In the genomic region with DNA sequence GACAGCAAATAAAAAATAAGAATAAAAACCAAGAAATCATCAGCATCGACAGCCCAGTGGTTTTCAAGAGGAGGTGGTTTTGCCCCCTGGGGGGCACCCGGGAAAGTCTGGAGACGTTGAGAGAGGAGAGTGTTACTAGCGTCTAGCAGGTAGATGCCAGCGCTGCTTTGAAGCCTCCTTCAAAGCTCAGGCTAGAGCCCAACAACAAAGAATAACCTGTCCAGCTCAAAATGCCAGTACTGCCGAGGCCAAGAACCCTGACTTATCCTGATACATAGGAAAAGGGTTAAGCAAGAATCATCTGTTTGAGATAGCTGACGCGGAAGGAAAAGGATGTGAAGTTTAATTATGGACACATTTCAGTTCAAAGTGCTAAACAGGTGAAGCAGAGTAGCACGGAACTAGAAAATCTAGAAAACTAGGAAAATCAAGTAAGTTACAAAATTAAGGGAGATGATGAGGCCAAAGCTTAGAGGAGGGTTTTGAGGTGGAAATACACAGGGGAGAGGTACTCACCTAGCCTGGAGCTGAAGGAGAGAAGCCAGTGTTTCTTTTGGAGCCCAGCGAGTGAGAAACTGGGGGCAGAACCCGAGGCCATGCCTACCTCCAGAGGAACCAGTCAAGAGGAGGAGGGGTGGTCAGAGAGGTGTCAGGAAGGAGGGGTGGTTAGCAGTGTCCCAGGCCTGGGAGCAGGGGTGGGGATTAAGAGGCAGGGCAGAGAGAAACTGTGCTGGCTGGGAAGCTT, we compare ENCODE assay signal across 1 cellular context.
TF ChIP-seq lines count a peak whose summit lies in the region.

No MANE protein-coding gene starts in this region.

TF ChIP-seq in H1, 55 proteins besides CTCF, POLR2A, EP300 and RAD21 (continued from another document):
- TF ChIP-seq, protein P1, sequence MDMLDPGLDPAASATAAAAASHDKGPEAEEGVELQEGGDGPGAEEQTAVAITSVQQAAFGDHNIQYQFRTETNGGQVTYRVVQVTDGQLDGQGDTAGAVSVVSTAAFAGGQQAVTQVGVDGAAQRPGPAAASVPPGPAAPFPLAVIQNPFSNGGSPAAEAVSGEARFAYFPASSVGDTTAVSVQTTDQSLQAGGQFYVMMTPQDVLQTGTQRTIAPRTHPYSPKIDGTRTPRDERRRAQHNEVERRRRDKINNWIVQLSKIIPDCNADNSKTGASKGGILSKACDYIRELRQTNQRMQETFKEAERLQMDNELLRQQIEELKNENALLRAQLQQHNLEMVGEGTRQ (IDR thresholded peaks at IDR 0.05; ENCODE audit: low read length) = no peak
- TF ChIP-seq KDM5A (IDR thresholded peaks at IDR 0.05; ENCODE audit: low read length) (no peak), RFX5 (IDR thresholded peaks at IDR 0.05; ENCODE audit: borderline replicate concordance, low read depth, low read length) (no peak), CHD7 (IDR thresholded peaks at IDR 0.05; ENCODE audit: insufficient replicate concordance, low read length) (no peak), PHF8 (conservative IDR thresholded peaks at IDR 0.05; ENCODE audit: low read depth, low read length) (no peak), TBP (IDR thresholded peaks at IDR 0.05; ENCODE audit: low read depth, low read length) (peak; percentile 70), ASH2L (IDR thresholded peaks at IDR 0.05; ENCODE audit: low read length) (peak; percentile 17), GABPA (IDR thresholded peaks at IDR 0.05; ENCODE audit: borderline replicate concordance, insufficient read depth, low read length) (no peak), SP4 (IDR thresholded peaks at IDR 0.05; ENCODE audit: low read length) (no peak), RBBP5 (IDR thresholded peaks at IDR 0.05; ENCODE audit: borderline replicate concordance, low read depth, low read length) (no peak), KDM4A (IDR thresholded peaks at IDR 0.05; ENCODE audit: low read depth, low read length, severe bottlenecking) (no peak), TAF7 (optimal IDR thresholded peaks at IDR 0.05; ENCODE audit: borderline replicate concordance, low read depth, low read length) (no peak), RXRA (IDR thresholded peaks at IDR 0.05; ENCODE audit: insufficient read depth, low read depth, low read length) (no peak), SIX5 (IDR thresholded peaks at IDR 0.05; ENCODE audit: low read depth, low read length) (no peak), SP2 (IDR thresholded peaks at IDR 0.05; ENCODE audit: low read length) (no peak), CHD2 (IDR thresholded peaks at IDR 0.05; ENCODE audit: low read length) (no peak), SRF (IDR thresholded peaks at IDR 0.05; ENCODE audit: low read depth, low read length) (no peak), JUND (IDR thresholded peaks at IDR 0.05; ENCODE audit: low read length) (no peak), JUN (IDR thresholded peaks at IDR 0.05; ENCODE audit: low read depth, low read length) (no peak), YY1 (IDR thresholded peaks at IDR 0.05; ENCODE audit: low read depth, low read length) (no peak), NRF1 (IDR thresholded peaks at IDR 0.05; ENCODE audit: low read depth, low read length) (no peak), SP1 (IDR thresholded peaks at IDR 0.05; ENCODE audit: low read depth, low read length) (no peak), HDAC2 (IDR thresholded peaks at IDR 0.05; ENCODE audit: borderline replicate concordance in 1 of 2, low read depth in 2 of 2, low read length in 2 of 2) (no peak; a peak in 1 of 4 replicates), SIRT6 (IDR thresholded peaks at IDR 0.05; ENCODE audit: low read length) (no peak), GTF2F1 (IDR thresholded peaks at IDR 0.05; ENCODE audit: borderline replicate concordance, low read depth, low read length) (no peak), BCL11A (IDR thresholded peaks at IDR 0.05; ENCODE audit: low read depth in 2 of 2, low read length in 2 of 2) (no peak), MAFK (IDR thresholded peaks at IDR 0.05; ENCODE audit: low read depth, low read length) (no peak), EGR1 (IDR thresholded peaks at IDR 0.05; ENCODE audit: borderline replicate concordance, low read depth, low read length) (no peak), NANOG (IDR thresholded peaks at IDR 0.05; ENCODE audit: insufficient read depth, low read depth, low read length, poor library complexity, severe bottlenecking) (no peak), ATF3 (IDR thresholded peaks at IDR 0.05; ENCODE audit: insufficient read depth, low read depth, low read length) (no peak), BACH1 (IDR thresholded peaks at IDR 0.05; ENCODE audit: low read length) (no peak), KDM1A (IDR thresholded peaks at IDR 0.05; ENCODE audit: borderline replicate concordance, low read length) (no peak), CREB1 (IDR thresholded peaks at IDR 0.05) (no peak), CEBPB (IDR thresholded peaks at IDR 0.05; ENCODE audit: low read depth, low read length) (no peak), SAP30 (IDR thresholded peaks at IDR 0.05; ENCODE audit: insufficient read depth, insufficient replicate concordance, low read length) (peak; percentile 61), CBX8 (IDR thresholded peaks at IDR 0.05; ENCODE audit: borderline replicate concordance, low read depth, low read length) (no peak), POLR2AphosphoS5 (IDR thresholded peaks at IDR 0.05; ENCODE audit: low read depth, low read length) (peak; percentile 59; the same call in 1 of the 2 replicates), HDAC6 (IDR thresholded peaks at IDR 0.05; ENCODE audit: low read depth, low read length) (no peak), POU5F1 (IDR thresholded peaks at IDR 0.05; ENCODE audit: low read depth, low read length) (no peak), CBX5 (IDR thresholded peaks at IDR 0.05; ENCODE audit: low read depth, low read length) (no peak), SIN3A (conservative IDR thresholded peaks at IDR 0.05 in 1 of 2, IDR thresholded peaks at IDR 0.05 in 1 of 2; ENCODE audit: low read depth in 1 of 2, low read length in 2 of 2) (0 out of 4 replicates have a peak, but pooled peaks have one; percentile 67 to 69), CHD1 (IDR thresholded peaks at IDR 0.05; ENCODE audit: low read depth, low read length) (no peak), BRCA1 (IDR thresholded peaks at IDR 0.05; ENCODE audit: low read depth, low read length) (no peak), TEAD4 (IDR thresholded peaks at IDR 0.05; ENCODE audit: low read depth, low read length) (no peak), SUZ12 (IDR thresholded peaks at IDR 0.05; ENCODE audit: low read length) (no peak), CTBP2 (IDR thresholded peaks at IDR 0.05; ENCODE audit: borderline replicate concordance, insufficient read depth, insufficient read length, low read length) (no peak), EZH2 (IDR thresholded peaks at IDR 0.05; ENCODE audit: low read depth, low read length, severe bottlenecking) (no peak), FOSL1 (IDR thresholded peaks at IDR 0.05; ENCODE audit: insufficient read depth, low read depth, low read length) (no peak), TCF12 (IDR thresholded peaks at IDR 0.05; ENCODE audit: low read depth, low read length) (no peak), RNF2 (IDR thresholded peaks at IDR 0.05; ENCODE audit: borderline replicate concordance, low read depth, low read length, missing control alignments, poor library complexity, severe bottlenecking) (no peak), TAF1 (IDR thresholded peaks at IDR 0.05; ENCODE audit: low read depth, low read length) (peak; percentile 67)
- TF ChIP-seq, protein P2, sequence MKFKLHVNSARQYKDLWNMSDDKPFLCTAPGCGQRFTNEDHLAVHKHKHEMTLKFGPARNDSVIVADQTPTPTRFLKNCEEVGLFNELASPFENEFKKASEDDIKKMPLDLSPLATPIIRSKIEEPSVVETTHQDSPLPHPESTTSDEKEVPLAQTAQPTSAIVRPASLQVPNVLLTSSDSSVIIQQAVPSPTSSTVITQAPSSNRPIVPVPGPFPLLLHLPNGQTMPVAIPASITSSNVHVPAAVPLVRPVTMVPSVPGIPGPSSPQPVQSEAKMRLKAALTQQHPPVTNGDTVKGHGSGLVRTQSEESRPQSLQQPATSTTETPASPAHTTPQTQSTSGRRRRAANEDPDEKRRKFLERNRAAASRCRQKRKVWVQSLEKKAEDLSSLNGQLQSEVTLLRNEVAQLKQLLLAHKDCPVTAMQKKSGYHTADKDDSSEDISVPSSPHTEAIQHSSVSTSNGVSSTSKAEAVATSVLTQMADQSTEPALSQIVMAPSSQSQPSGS (IDR thresholded peaks at IDR 0.05; ENCODE audit: low read length) = no peak
- TF ChIP-seq, protein P3, sequence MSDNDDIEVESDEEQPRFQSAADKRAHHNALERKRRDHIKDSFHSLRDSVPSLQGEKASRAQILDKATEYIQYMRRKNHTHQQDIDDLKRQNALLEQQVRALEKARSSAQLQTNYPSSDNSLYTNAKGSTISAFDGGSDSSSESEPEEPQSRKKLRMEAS (IDR thresholded peaks at IDR 0.05) = peak; percentile 9; the same call in 1 of the 2 replicates
- TF ChIP-seq, protein P4, sequence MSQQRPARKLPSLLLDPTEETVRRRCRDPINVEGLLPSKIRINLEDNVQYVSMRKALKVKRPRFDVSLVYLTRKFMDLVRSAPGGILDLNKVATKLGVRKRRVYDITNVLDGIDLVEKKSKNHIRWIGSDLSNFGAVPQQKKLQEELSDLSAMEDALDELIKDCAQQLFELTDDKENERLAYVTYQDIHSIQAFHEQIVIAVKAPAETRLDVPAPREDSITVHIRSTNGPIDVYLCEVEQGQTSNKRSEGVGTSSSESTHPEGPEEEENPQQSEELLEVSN (IDR thresholded peaks at IDR 0.05) = no peak
